ENCODE assay signal across 10 cellular contexts in the genomic region with DNA sequence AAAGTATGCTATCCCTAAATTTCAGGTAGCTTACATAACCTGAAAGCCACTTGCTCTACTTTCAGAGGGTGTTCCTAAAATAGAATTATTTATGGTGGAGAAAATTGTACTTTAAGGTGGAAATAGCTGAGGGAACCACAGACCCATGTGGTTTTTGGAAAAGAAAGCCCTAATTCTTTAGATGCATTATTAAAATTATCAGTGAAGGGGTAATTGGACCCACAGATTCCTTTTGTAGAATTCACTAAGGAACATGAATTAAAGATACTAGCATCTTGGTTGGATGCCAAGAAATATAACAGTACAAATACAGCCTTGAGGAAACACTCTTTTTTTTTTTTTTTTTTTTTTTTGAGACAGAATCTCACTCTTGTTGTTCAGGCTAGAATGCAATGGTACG. TPM values are rescaled to one million over a fixed set of nuclear protein-coding genes. Genes with fewer than 3 reads are reported as not detected.
"Had no signal": no experiment of that assay in that cellular context is flagged by ENCODE, and none has a peak within 500 bp of the region (broad histone marks: within the 10 kb centered on the region; RNA-seq: fewer than 3 reads in every experiment).

No MANE protein-coding gene starts in this region.

- ATAC-seq: GM23338, HepG2 had no signal

- H3K4me3 Mint-ChIP-seq: GM23338, H9, IgD-negative memory B cell had no signal

- H3K27ac ChIP-seq: HL-60 had no signal

- H3K9me3 Mint-ChIP-seq: GM23338, H9 had no signal

- H3K27me3 Mint-ChIP-seq: IgD-negative memory B cell had no signal

- H3K27ac Mint-ChIP-seq: GM23338, IgD-negative memory B cell had no signal

- DNase-seq: H9, HCEC 1CT, KBM-7 had no signal

- H3K4me2 ChIP-seq: GM23338 had no signal

- H3K4me3 ChIP-seq: GM23338 had no signal

- FAIRE-seq: H1, H54, HepG2 had no signal

- H3K36me3 Mint-ChIP-seq: IgD-negative memory B cell had no signal

RNA-seq across cellular contexts. Expression of gene DPPA2, which starts 37.8 kb away (rescaled TPM):
- total RNA-seq: HepG2, HT1080 had no signal
- polyA plus RNA-seq: HepG2, IgD-negative memory B cell had no signal

RNA-seq across cellular contexts. Expression of gene DPPA4, which starts 58.8 kb away (rescaled TPM):
- total RNA-seq: HepG2, HT1080 had no signal
- polyA plus RNA-seq: HepG2, IgD-negative memory B cell had no signal
